Comparison of ENCODE assay signal across 27 cellular contexts in the genomic region with DNA sequence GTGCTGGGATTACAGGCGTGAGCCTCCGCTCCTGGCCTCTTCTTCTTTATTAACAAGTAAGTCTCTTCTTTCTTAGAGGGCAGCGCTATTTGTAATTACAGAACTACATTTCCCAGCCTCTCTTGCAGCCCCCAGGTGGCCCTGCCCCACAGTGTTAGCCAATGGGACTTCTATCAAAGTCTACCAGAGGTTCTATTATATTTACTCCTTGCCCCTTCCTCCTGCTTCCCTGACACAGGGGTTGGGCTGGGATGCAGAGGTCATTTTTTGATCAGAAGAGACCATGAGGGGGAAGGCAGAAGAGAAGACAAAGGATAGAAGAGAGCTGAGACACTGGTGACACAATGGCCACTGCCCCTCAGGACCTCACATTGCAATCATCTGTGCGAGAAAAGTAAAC.
"Had no signal": no experiment of that assay in that cellular context is flagged by ENCODE, and none has a peak within 500 bp of the region (broad histone marks: within the 10 kb centered on the region; RNA-seq: fewer than 3 reads in every experiment).

No MANE protein-coding gene starts in this region.

- H3K4me2 ChIP-seq: neural progenitor cell had no signal

- H3K4me1 Mint-ChIP-seq: nephron, neural progenitor cell had no signal

- H3K4me3 ChIP-seq: left lung, lung, neural progenitor cell, ovary, prostate gland, sigmoid colon, spleen, suprapubic skin, thoracic aorta, tibial artery, upper lobe of right lung had no signal

- H3K27me3 ChIP-seq: left lung, neural progenitor cell, ovary, sigmoid colon, suprapubic skin, tibial artery, upper lobe of right lung had no signal

- H3K9me3 ChIP-seq: left lung, neutrophil, ovary, prostate gland, sigmoid colon, suprapubic skin, thoracic aorta, tibial artery, upper lobe of right lung had no signal

- H3K36me3 Mint-ChIP-seq: naive thymus-derived CD8-positive, alpha-beta T cell; neural progenitor cell; stimulated activated effector memory CD8-positive, alpha-beta T cell treated with anti-CD3 and anti-CD28 coated beads, Interleukin-12 subunit alpha, Interleukin-12 subunit beta, amount 100 ng/mL, for 72 hours had no signal

- H3K4me1 ChIP-seq: left lung, neural progenitor cell, prostate gland, sigmoid colon, spleen, suprapubic skin, tibial artery, upper lobe of right lung had no signal

- H3K9ac ChIP-seq: neural progenitor cell had no signal

- H3K4me3 Mint-ChIP-seq: naive thymus-derived CD8-positive, alpha-beta T cell; nephron; neural progenitor cell; stimulated activated effector memory CD8-positive, alpha-beta T cell treated with anti-CD3 and anti-CD28 coated beads, Interleukin-12 subunit alpha, Interleukin-12 subunit beta, amount 100 ng/mL, for 72 hours; stimulated activated naive CD8-positive, alpha-beta T cell treated with anti-CD3 and anti-CD28 coated beads, Interleukin-15, Interleukin-2, amounts not matched to agents 100 ng/mL and 50 ng/mL, for 24 hours had no signal

- H3K27ac Mint-ChIP-seq: naive thymus-derived CD8-positive, alpha-beta T cell; nephron; neural progenitor cell; stimulated activated effector memory CD8-positive, alpha-beta T cell treated with anti-CD3 and anti-CD28 coated beads, Interleukin-12 subunit alpha, Interleukin-12 subunit beta, amount 100 ng/mL, for 72 hours; stimulated activated naive CD8-positive, alpha-beta T cell treated with anti-CD3 and anti-CD28 coated beads, Interleukin-15, Interleukin-2, amounts not matched to agents 100 ng/mL and 50 ng/mL, for 24 hours had no signal

- DNase-seq: hippocampal formation; left colon; left lung; naive thymus-derived CD8-positive, alpha-beta T cell; occipital lobe; ovary; retina; right cardiac atrium; sigmoid colon; small intestine; spleen; stimulated activated CD4-positive, alpha-beta T cell treated with anti-CD3 and anti-CD28 coated beads, Interleukin-4, amount 100 ng/mL, for 24 hours; stimulated activated naive CD4-positive, alpha-beta T cell; tibial artery; trophoblast cell; upper lobe of right lung had no signal

- H3K36me3 ChIP-seq: left lung, neural progenitor cell, neutrophil, ovary, prostate gland, sigmoid colon, spleen, suprapubic skin, thoracic aorta, tibial artery, upper lobe of right lung had no signal

- H3K27ac ChIP-seq: left lung, neural progenitor cell, neutrophil, ovary, prostate gland, sigmoid colon, spleen, suprapubic skin, thoracic aorta, tibial artery, upper lobe of right lung had no signal

- ATAC-seq: left colon; left lung; naive thymus-derived CD8-positive, alpha-beta T cell; right cardiac atrium; stimulated activated effector memory CD8-positive, alpha-beta T cell treated with anti-CD3 and anti-CD28 coated beads, Interleukin-12 subunit alpha, Interleukin-12 subunit beta, amount 100 ng/mL, for 72 hours; upper lobe of right lung had no signal

- H2AFZ ChIP-seq: neural progenitor cell had no signal

- FAIRE-seq: keratinocyte, small intestine, urothelium cell line had no signal

- H3K9me3 Mint-ChIP-seq: naive thymus-derived CD8-positive, alpha-beta T cell; neural progenitor cell; stimulated activated effector memory CD8-positive, alpha-beta T cell treated with anti-CD3 and anti-CD28 coated beads, Interleukin-12 subunit alpha, Interleukin-12 subunit beta, amount 100 ng/mL, for 72 hours; stimulated activated naive CD8-positive, alpha-beta T cell treated with anti-CD3 and anti-CD28 coated beads, Interleukin-15, Interleukin-2, amounts not matched to agents 100 ng/mL and 50 ng/mL, for 24 hours had no signal
